ENCODE assay signal across 24 cellular contexts in the genomic region with DNA sequence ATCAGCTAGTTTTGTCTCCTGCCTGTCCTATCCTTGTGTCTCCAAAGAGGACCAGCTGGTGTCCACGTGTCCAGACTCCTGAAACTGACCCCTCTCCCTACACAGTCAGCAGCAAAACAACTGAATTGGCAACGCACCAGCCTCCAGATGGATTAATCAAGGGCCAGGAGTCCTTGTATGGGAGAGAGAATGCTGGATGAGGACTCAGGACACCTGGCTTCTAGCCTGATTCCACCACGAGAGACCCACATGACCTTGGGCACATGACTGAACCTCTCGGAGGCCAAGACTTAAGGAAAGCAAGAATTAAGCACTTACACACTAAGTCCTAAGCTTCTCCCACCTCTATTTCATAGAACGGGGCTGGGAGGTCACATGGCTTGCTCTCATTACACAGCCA.
A peak's percentile ranks its signal among the peaks of the same experiment; 100 is the strongest.
DNase-seq lines count a peak whose midpoint lies in the region; ATAC-seq, FAIRE-seq and TF ChIP-seq lines count a peak whose summit lies in the region.
"Had no signal": no experiment of that assay in that cellular context is flagged by ENCODE, and none has a peak within 500 bp of the region (broad histone marks: within the 10 kb centered on the region; RNA-seq: fewer than 3 reads in every experiment).

No MANE protein-coding gene starts in this region.

- H3K9me3 ChIP-seq in H1 (ENCODE audit: insufficient read depth in 2 of 2, low read depth in 1 of 2, low read length in 1 of 2): no peaks in the 10 kb centered on the region
- H3K9me3 ChIP-seq: A549, MG63, upper lobe of right lung had no signal

- H3K27me3 Mint-ChIP-seq in activated CD8-positive, alpha-beta memory T cell treated with anti-CD3 and anti-CD28 coated beads, Interleukin-2, amount 10 ng/mL, durations not matched to agents 7 days and 5 days: peaks cover 6% of the 10 kb centered on the region

- H2BK12ac ChIP-seq in H1 (ENCODE audit: low read depth, low read length): no peak overlapping the region

- no peak for ATAC-seq in activated CD8-positive, alpha-beta memory T cell treated with anti-CD3 and anti-CD28 coated beads, Interleukin-2, amount 10 ng/mL, durations not matched to agents 7 days and 5 days
- ATAC-seq in GM21381 (IDR thresholded peaks at IDR 0.05; ENCODE audit: unreplicated experiment) (no peak), GM18907 (IDR thresholded peaks at IDR 0.05; ENCODE audit: unreplicated experiment) (no peak)
- ATAC-seq: A549, upper lobe of right lung had no signal

- H2BK15ac ChIP-seq in H1 (ENCODE audit: low read length): no peak overlapping the region; the same call in 1 of the 2 replicates

- no peak overlapping the region for H3K14ac ChIP-seq in H1 (ENCODE audit: insufficient read length)

- H3K4me3 Mint-ChIP-seq in activated CD8-positive, alpha-beta memory T cell treated with anti-CD3 and anti-CD28 coated beads, Interleukin-2, amount 10 ng/mL, durations not matched to agents 7 days and 5 days: no peak overlapping the region
- H3K4me3 Mint-ChIP-seq: mesothelial cell of epicardium, nephron had no signal

- H4K5ac ChIP-seq in H1 (ENCODE audit: insufficient read length, low read depth, low read length): no peak overlapping the region

- H3K4ac ChIP-seq in H1 (replicated peaks; ENCODE audit: insufficient read length, low read depth, low read length): no peak overlapping the region

- TF ChIP-seq POLR2A in H1 (IDR thresholded peaks at IDR 0.05; ENCODE audit: control extremely low read depth in 1 of 2, low read depth in 2 of 2, low read length in 2 of 2): no peak

- H2AK5ac ChIP-seq in H1 (ENCODE audit: low read depth, low read length): no peak overlapping the region; the same call in 1 of the 2 replicates

- no peaks in the 10 kb centered on the region for H3K36me3 Mint-ChIP-seq in activated CD8-positive, alpha-beta memory T cell treated with anti-CD3 and anti-CD28 coated beads, Interleukin-2, amount 10 ng/mL, durations not matched to agents 7 days and 5 days
- H3K36me3 Mint-ChIP-seq: mesothelial cell of epicardium had no signal

- peak overlapping the region; percentile 9; the same call in 1 of the 2 replicates for H2BK20ac ChIP-seq in H1 (ENCODE audit: low read length)

- H2BK120ac ChIP-seq in H1 (replicated peaks; ENCODE audit: low read depth, low read length): no peak overlapping the region

- H2AFZ ChIP-seq in H1 (ENCODE audit: low read length): no peak overlapping the region; the same call in 1 of the 2 replicates
- H2AFZ ChIP-seq: GM23248 had no signal

- H3K56ac ChIP-seq in H1 (replicated peaks; ENCODE audit: insufficient read length, low read depth, low read length): no peak overlapping the region

- H3K23me2 ChIP-seq in H1 (ENCODE audit: low read depth, low read length): no peaks in the 10 kb centered on the region

- CTCF ChIA-PET in activated CD8-positive, alpha-beta memory T cell treated with anti-CD3 and anti-CD28 coated beads, Interleukin-2, amount 10 ng/mL, durations not matched to agents 7 days and 5 days (lab: Charles Lee): no interaction called here
- CTCF ChIA-PET in H1 (lab: Charles Lee; ENCODE audit: partially characterized antibody): interaction anchor here (0.7 to 1.2 kb wide), 5 partner anchors 10 to 207 kb away, joined by 3 to 4 read pairs (median 3); no protein-coding TSS in a partner anchor

- H3K27me3 ChIP-seq in H1 (replicated peaks in 1 of 4; ENCODE audit: control insufficient read depth in 3 of 4, extremely low read depth in 1 of 4, insufficient read depth in 3 of 4, low read length in 3 of 4): no peaks in the 10 kb centered on the region
- H3K27me3 ChIP-seq: BLaER1 treated with 17β-estradiol and CSF1 and Interleukin-3, amounts not matched to agents 10 nM and 100 nM; cardiac muscle cell; MG63; upper lobe of right lung had no signal

- no peaks in the 10 kb centered on the region for H4K20me1 ChIP-seq in H1 (replicated peaks in 1 of 2; ENCODE audit: control insufficient read depth in 1 of 2, insufficient read depth in 2 of 2, low read length in 2 of 2)
- H4K20me1 ChIP-seq: BLaER1 treated with 17β-estradiol and CSF1 and Interleukin-3, amounts not matched to agents 10 nM and 100 nM had no signal

- no peak overlapping the region for H3K4me3 ChIP-seq in H1 (ENCODE audit: extremely low read depth in 1 of 4, insufficient read depth in 2 of 4, low read depth in 3 of 4, low read length in 4 of 4)
- H3K4me3 ChIP-seq: A549; BLaER1 treated with 17β-estradiol and CSF1 and Interleukin-3, amounts not matched to agents 10 nM and 100 nM; cardiac muscle cell; GM23248; MG63; upper lobe of right lung had no signal

- H3K9ac ChIP-seq in H1 (replicated peaks in 1 of 4; ENCODE audit: extremely low read depth in 1 of 4, low read depth in 3 of 4, low read length in 3 of 4): no peak overlapping the region
- H3K9ac ChIP-seq: BLaER1 treated with 17β-estradiol and CSF1 and Interleukin-3, amounts not matched to agents 10 nM and 100 nM; GM23248 had no signal

- TF ChIP-seq EP300 in H1 (IDR thresholded peaks at IDR 0.05; ENCODE audit: borderline replicate concordance in 1 of 2, low read depth in 2 of 2, low read length in 2 of 2): no peak

- TF ChIP-seq CTCF in H1 (IDR thresholded peaks at IDR 0.05; ENCODE audit: control extremely low read depth in 1 of 3, insufficient read depth in 1 of 3, low read depth in 1 of 3, low read length in 3 of 3): no peak

- POLR2A ChIA-PET in H1 (lab: Charles Lee; ENCODE audit: partially characterized antibody): interaction anchor here (1.1 kb wide), 1 partner anchor 12 kb away, joined by 3 read pairs; no protein-coding TSS in a partner anchor

- no peaks in the 10 kb centered on the region for H3K4me1 Mint-ChIP-seq in activated CD8-positive, alpha-beta memory T cell treated with anti-CD3 and anti-CD28 coated beads, Interleukin-2, amount 10 ng/mL, durations not matched to agents 7 days and 5 days
- H3K4me1 Mint-ChIP-seq: mesothelial cell of epicardium had no signal

- H3K4me1 ChIP-seq in H1 (replicated peaks in 1 of 4; ENCODE audit: control insufficient read depth in 3 of 4, insufficient read depth in 4 of 4, low read length in 3 of 4): peaks cover 0 to 11% (median 5%) of the 10 kb centered on the region in 4 experiments; a peak in 3 of 7 replicates
- H3K4me1 ChIP-seq: A549; BLaER1 treated with 17β-estradiol and CSF1 and Interleukin-3, amounts not matched to agents 10 nM and 100 nM had no signal

- H4K8ac ChIP-seq in H1 (ENCODE audit: extremely low read depth, insufficient read depth, low read length): no peak overlapping the region

- 91% methylated on average over 5 of the region's 5 CpGs; no CpG with 5 or more reads in 1 of the 2 experiments for WGBS in H1 (ENCODE audit: extremely low coverage in 1 of 2, insufficient coverage in 1 of 2, insufficient read length in 1 of 2, insufficient replicate concordance in 2 of 2, low coverage in 1 of 2, low lambda C conversion rate in 2 of 2, missing lambda C conversion rate in 1 of 2), 2 experiments

- no peak overlapping the region; the same call in 1 of the 2 replicates for H3K18ac ChIP-seq in H1 (ENCODE audit: extremely low read depth, low read length)

- no peaks in the 10 kb centered on the region for H3K9me3 Mint-ChIP-seq in activated CD8-positive, alpha-beta memory T cell treated with anti-CD3 and anti-CD28 coated beads, Interleukin-2, amount 10 ng/mL, durations not matched to agents 7 days and 5 days (ENCODE audit: low read depth)
- H3K9me3 Mint-ChIP-seq: nephron had no signal

- FAIRE-seq in H1 (lab: Jason Lieb, UNC): no peak
- FAIRE-seq: A549, GM18507 had no signal

- H3K79me1 ChIP-seq in H1 (ENCODE audit: low read depth, low read length): no peaks in the 10 kb centered on the region

- H3K27ac Mint-ChIP-seq in activated CD8-positive, alpha-beta memory T cell treated with anti-CD3 and anti-CD28 coated beads, Interleukin-2, amount 10 ng/mL, durations not matched to agents 7 days and 5 days: no peak overlapping the region
- H3K27ac Mint-ChIP-seq: mesothelial cell of epicardium, nephron, progenitor cell of endocrine pancreas had no signal

- no peak overlapping the region for H4K91ac ChIP-seq in H1 (replicated peaks; ENCODE audit: insufficient read length, low read length)

- no peak overlapping the region for H3K23ac ChIP-seq in H1 (ENCODE audit: insufficient read length)

- TF ChIP-seq RAD21 in H1 (IDR thresholded peaks at IDR 0.05 in 1 of 2, conservative IDR thresholded peaks at IDR 0.05 in 1 of 2; ENCODE audit: low read depth in 2 of 2, low read length in 2 of 2): no peak

- no peak overlapping the region for H2BK5ac ChIP-seq in H1 (ENCODE audit: low read depth, low read length)

- H3K36me3 ChIP-seq in H1 (ENCODE audit: control insufficient read depth in 2 of 4, insufficient read depth in 4 of 4, low read length in 3 of 4): no peaks in the 10 kb centered on the region
- H3K36me3 ChIP-seq: BLaER1 treated with 17β-estradiol and CSF1 and Interleukin-3, amounts not matched to agents 10 nM and 100 nM; cardiac muscle cell; MG63; upper lobe of right lung had no signal

- no peaks in the 10 kb centered on the region for H3K79me2 ChIP-seq in H1 (ENCODE audit: control insufficient read depth in 1 of 2, insufficient read depth in 2 of 2, low read length in 2 of 2)

- peak; percentile 28 for DNase-seq in activated CD8-positive, alpha-beta memory T cell treated with anti-CD3 and anti-CD28 coated beads for 24 hours
- DNase-seq in activated CD8-positive, alpha-beta memory T cell treated with anti-CD3 and anti-CD28 coated beads, Interleukin-2, amount 10 ng/mL, durations not matched to agents 7 days and 5 days: no peak
- DNase-seq in H1 (ENCODE audit: low read depth in 1 of 2, low spot score in 2 of 2): no peak
- DNase-seq in medulla oblongata (ENCODE audit: extremely low spot score): peak; percentile 20
- no peak for DNase-seq in amniotic stem cell (lab: John Stamatoyannopoulos, UW)
- DNase-seq in activated CD4-positive, CD25-positive, alpha-beta regulatory T cell treated with anti-CD3 and anti-CD28 coated beads, Interleukin-2, amount 50 U/mL, for 72 hours: no peak
- DNase-seq: activated CD4-positive, alpha-beta T cell treated with anti-CD3 and anti-CD28 coated beads, Interleukin-2, amount 50 U/mL, for 48 hours; activated T-cell treated with anti-CD3 and anti-CD28 coated beads for 4 hours; GM23248; left cardiac atrium; MG63; NCI-H1436; T-helper 2 cell; upper lobe of right lung had no signal

- H3K4me2 ChIP-seq in H1 (ENCODE audit: insufficient read depth in 1 of 2, low read depth in 2 of 2, low read length in 2 of 2): no peak overlapping the region
- H3K4me2 ChIP-seq: A549; BLaER1 treated with 17β-estradiol and CSF1 and Interleukin-3, amounts not matched to agents 10 nM and 100 nM had no signal

- H3K27ac ChIP-seq in H1 (ENCODE audit: low read depth, low read length): no peak overlapping the region
- H3K27ac ChIP-seq: A549; BLaER1 treated with 17β-estradiol and CSF1 and Interleukin-3, amounts not matched to agents 10 nM and 100 nM; cardiac muscle cell; GM23248; upper lobe of right lung; VCaP had no signal

TF ChIP-seq in H1, 55 proteins besides CTCF, POLR2A, EP300 and RAD21:
- no peak for TF ChIP-seq SP4 (IDR thresholded peaks at IDR 0.05; ENCODE audit: low read length)

Comparison
In these comparisons a context has a peak if more than half of its experiments do, and no peak if none do; other contexts are left out.
1. DNase-seq: peak in activated CD8-positive, alpha-beta memory T cell treated with anti-CD3 and anti-CD28 coated beads for 24 hours (single experiment) and medulla oblongata (single experiment); none in activated CD8-positive, alpha-beta memory T cell treated with anti-CD3 and anti-CD28 coated beads, Interleukin-2, amount 10 ng/mL, durations not matched to agents 7 days and 5 days (single experiment), H1 (0 of 2), amniotic stem cell (single experiment) and activated CD4-positive, CD25-positive, alpha-beta regulatory T cell treated with anti-CD3 and anti-CD28 coated beads, Interleukin-2, amount 50 U/mL, for 72 hours (single experiment).